ENCODE assay signal across 9 cellular contexts in the genomic region with DNA sequence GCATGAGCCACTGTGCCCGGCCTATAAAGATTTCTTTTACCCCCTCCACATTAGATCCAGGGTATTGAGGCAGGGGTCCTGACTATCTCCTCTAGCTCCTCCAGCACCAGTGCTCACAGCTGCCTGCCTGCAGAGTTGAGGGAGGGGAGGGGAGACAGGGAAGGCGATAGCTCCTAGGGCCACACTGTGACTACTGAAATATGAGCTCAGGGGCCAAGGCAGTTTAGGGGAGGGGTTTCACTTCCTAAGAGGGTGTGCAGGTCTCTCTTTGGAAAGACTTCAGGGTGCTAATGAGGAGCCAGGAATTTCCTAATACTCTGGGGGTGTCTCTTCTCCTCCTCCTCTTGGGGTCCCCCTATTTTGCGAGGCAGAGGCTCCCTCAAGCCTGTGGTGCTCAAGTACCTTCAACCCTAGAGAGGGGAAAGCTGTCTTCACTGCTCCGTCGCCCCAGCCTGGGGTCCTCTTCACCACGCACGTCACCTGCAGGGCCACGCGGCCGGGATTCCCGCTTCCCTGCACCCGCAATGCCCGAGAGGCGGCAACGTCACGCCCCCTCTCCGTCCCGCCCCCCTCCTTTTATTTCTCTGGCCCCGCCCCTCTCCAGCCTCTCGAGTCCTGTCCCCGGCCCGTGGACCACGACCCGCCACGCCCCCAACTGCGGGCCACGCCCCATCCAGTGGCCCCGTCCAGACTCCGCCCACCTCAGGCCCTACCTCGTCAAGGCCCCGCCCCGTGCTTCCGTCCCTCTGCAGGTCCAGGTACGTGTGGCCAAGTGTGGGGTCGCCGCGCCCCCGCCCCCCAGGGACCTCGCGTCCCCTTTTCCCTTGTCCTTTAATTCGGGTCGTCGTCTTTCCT.
DNase-seq lines count a peak whose midpoint lies in the region; ATAC-seq and TF ChIP-seq lines count a peak whose summit lies in the region.
"Had no signal": no experiment of that assay in that cellular context is flagged by ENCODE, and none has a peak within 500 bp of the region (broad histone marks: within the 10 kb centered on the region; RNA-seq: fewer than 3 reads in every experiment).

No MANE protein-coding gene starts in this region.

- no peak overlapping the region for H3K27ac Mint-ChIP-seq in Calu3 (ENCODE audit: unreplicated experiment)
- H3K27ac Mint-ChIP-seq in effector memory CD8-positive, alpha-beta T cell = peak overlapping the region in 1 of 2 donors; percentile 32

- DNase-seq in Calu3 = peak; percentile 27
- DNase-seq in Peyer's patch = peak; percentile 18 to 93 (median 89)
- DNase-seq in effector memory CD8-positive, alpha-beta T cell = peak in 1 of 3 experiments; percentile 4
- peak; percentile 57 for DNase-seq in neuronal stem cell (ENCODE audit: low spot score)
- no peak for DNase-seq in ACHN
- no peak for DNase-seq in NOMO-1 treated with DMSO at 0.1 percent for 48 hours (lab: John Stamatoyannopoulos, UW; ENCODE audit: unreplicated experiment)

- no peak overlapping the region for H2BK15ac ChIP-seq in neuronal stem cell (ENCODE audit: low read length)

- no peak overlapping the region for H2BK5ac ChIP-seq in neuronal stem cell (ENCODE audit: low read length)

- H3K4ac ChIP-seq in neuronal stem cell (ENCODE audit: low read length) = no peak overlapping the region

- TF ChIP-seq EP300 in gastroesophageal sphincter (IDR thresholded peaks at IDR 0.05) = no peak

- no peaks in the 10 kb centered on the region for H3K27me3 ChIP-seq in Peyer's patch
- no peaks in the 10 kb centered on the region for H3K27me3 ChIP-seq in neuronal stem cell (ENCODE audit: control insufficient read depth in 3 of 3, insufficient read depth in 3 of 3, low read depth in 1 of 3, low read length in 3 of 3)
- H3K27me3 ChIP-seq in gastroesophageal sphincter = peaks cover 69% of the 10 kb centered on the region

- H3K9me3 ChIP-seq in Peyer's patch (no peaks in the 10 kb centered on the region), neuronal stem cell (replicated peaks in 1 of 2; ENCODE audit: control insufficient read depth in 2 of 2, insufficient read depth in 1 of 2, low read depth in 1 of 2, low read length in 2 of 2) (peaks cover 0 to 5% of the 10 kb centered on the region in 2 donors), gastroesophageal sphincter (peaks cover 0 to 20% (median 0%) of the 10 kb centered on the region in 3 donors)

- H3K36me3 Mint-ChIP-seq in Calu3 (ENCODE audit: insufficient read depth, unreplicated experiment) = no peaks in the 10 kb centered on the region
- H3K36me3 Mint-ChIP-seq in effector memory CD8-positive, alpha-beta T cell (ENCODE audit: insufficient read depth) = no peaks in the 10 kb centered on the region

- peak overlapping the region; percentile 80 for H3K4me2 ChIP-seq in neuronal stem cell (ENCODE audit: insufficient read depth, low read length, poor library complexity, severe bottlenecking)

- no peak overlapping the region for H3K4me3 Mint-ChIP-seq in Calu3 (ENCODE audit: low read depth, unreplicated experiment)
- peak overlapping the region; percentile 50 to 66 for H3K4me3 Mint-ChIP-seq in effector memory CD8-positive, alpha-beta T cell

- H3K14ac ChIP-seq in neuronal stem cell (ENCODE audit: low read length) = no peak overlapping the region

- TF ChIP-seq POLR2A in Peyer's patch (IDR thresholded peaks at IDR 0.05) (no peak), gastroesophageal sphincter (IDR thresholded peaks at IDR 0.05) (no peak)

- peaks cover 20% of the 10 kb centered on the region for H3K27me3 Mint-ChIP-seq in Calu3 (ENCODE audit: unreplicated experiment)
- H3K27me3 Mint-ChIP-seq in effector memory CD8-positive, alpha-beta T cell = peaks cover 12 to 49% of the 10 kb centered on the region in 2 donors

- H2BK120ac ChIP-seq in neuronal stem cell (ENCODE audit: low read depth, low read length) = no peak overlapping the region

- intact Hi-C loops in Calu3 (cut with micrococcal nuclease; ENCODE audit: unreplicated experiment) = no loop called here

- H3K4me1 ChIP-seq in Peyer's patch = peaks cover 0 to 8% (median 0%) of the 10 kb centered on the region in 4 donors
- peaks cover 0 to 2% of the 10 kb centered on the region in 2 donors for H3K4me1 ChIP-seq in neuronal stem cell (ENCODE audit: control insufficient read depth in 2 of 2, insufficient read depth in 1 of 2, low read depth in 1 of 2, low read length in 2 of 2)
- peaks cover 0 to 10% (median 5%) of the 10 kb centered on the region in 3 donors for H3K4me1 ChIP-seq in gastroesophageal sphincter

- CTCF ChIA-PET in Calu3 (lab: Charles Lee) = no interaction called here

- H3K4me1 Mint-ChIP-seq in Calu3 (ENCODE audit: low read depth, unreplicated experiment) = peaks cover 5% of the 10 kb centered on the region
- H3K4me1 Mint-ChIP-seq in effector memory CD8-positive, alpha-beta T cell (ENCODE audit: low read depth in 2 of 2) = peaks cover 6 to 7% of the 10 kb centered on the region in 2 donors

- ATAC-seq in effector memory CD8-positive, alpha-beta T cell (replicated peaks) = no peak
- no peak for ATAC-seq in GM19463 (IDR thresholded peaks at IDR 0.05; ENCODE audit: unreplicated experiment)
- no peak for ATAC-seq in gastroesophageal sphincter
- ATAC-seq: GM12878 had no signal

- in situ Hi-C loops in ACHN (cut with HindIII; ENCODE audit: low pct_ligation_motif_present, low pct_unique_long_range_greater_than_20kb, low sequenced_read_pairs) = no loop called here

- TF ChIP-seq CTCF in Calu3 (IDR thresholded peaks at IDR 0.05; ENCODE audit: unreplicated experiment) = no peak
- TF ChIP-seq CTCF in Peyer's patch (IDR thresholded peaks at IDR 0.05) = no peak
- TF ChIP-seq CTCF in gastroesophageal sphincter (IDR thresholded peaks at IDR 0.05) = no peak

- no peaks in the 10 kb centered on the region for H3K36me3 ChIP-seq in Peyer's patch
- H3K36me3 ChIP-seq in neuronal stem cell (replicated peaks in 1 of 2; ENCODE audit: control insufficient read depth in 2 of 2, insufficient read depth in 2 of 2, low read length in 2 of 2) = no peaks in the 10 kb centered on the region
- H3K36me3 ChIP-seq in gastroesophageal sphincter = no peaks in the 10 kb centered on the region

- H2BK12ac ChIP-seq in neuronal stem cell (ENCODE audit: low read length) = no peak overlapping the region

- peak overlapping the region; percentile 86 for H3K18ac ChIP-seq in neuronal stem cell (ENCODE audit: low read length)

- H3K9me3 Mint-ChIP-seq in Calu3 (ENCODE audit: low read depth, unreplicated experiment) = no peaks in the 10 kb centered on the region
- H3K9me3 Mint-ChIP-seq in effector memory CD8-positive, alpha-beta T cell = no peaks in the 10 kb centered on the region

- no peak overlapping the region for H4K91ac ChIP-seq in neuronal stem cell (ENCODE audit: low read depth, low read length, poor library complexity)

- no CpG with 5 or more reads among the region's 43 CpGs for WGBS in neuronal stem cell (ENCODE audit: extremely low coverage in 2 of 2, insufficient read length in 2 of 2, insufficient replicate concordance in 1 of 2), 2 donors
- 6 to 20% methylated on average over 11 to 15 of the region's 43 CpGs for WGBS in gastroesophageal sphincter (ENCODE audit: low coverage in 1 of 2), 2 donors

- H2AFZ ChIP-seq in neuronal stem cell (ENCODE audit: low read length) = peak overlapping the region; percentile 35

- peak overlapping the region; percentile 65 for H4K8ac ChIP-seq in neuronal stem cell (ENCODE audit: low read depth, low read length)

- no peaks in the 10 kb centered on the region for H3K79me1 ChIP-seq in neuronal stem cell (ENCODE audit: low read depth, low read length)

- H3K23ac ChIP-seq in neuronal stem cell (ENCODE audit: low read depth, low read length, poor library complexity) = no peak overlapping the region

- H3K27ac ChIP-seq in Peyer's patch (no peak overlapping the region), neuronal stem cell (replicated peaks; ENCODE audit: low read length) (no peak overlapping the region), gastroesophageal sphincter (no peak overlapping the region)

- no TSS peak for BruUV-seq in Calu3 (replicated peaks; lab: Mats Ljungman, UMichigan)

- peak overlapping the region; percentile 14 for H2AK5ac ChIP-seq in neuronal stem cell (ENCODE audit: low read depth, low read length)

- no peak overlapping the region for H3K9ac ChIP-seq in neuronal stem cell (ENCODE audit: low read depth, low read length, poor library complexity)

- peak overlapping the region in 2 of 4 donors; percentile 30 to 32 for H3K4me3 ChIP-seq in Peyer's patch
- peak overlapping the region in 1 of 2 donors; percentile 62 for H3K4me3 ChIP-seq in neuronal stem cell (ENCODE audit: low read length in 2 of 2)
- H3K4me3 ChIP-seq in gastroesophageal sphincter = peak overlapping the region in 1 of 2 donors; percentile 26
- H3K4me3 ChIP-seq: GM12878 had no signal

Comparison
In these comparisons a context has a peak if more than half of its experiments do, and no peak if none do; other contexts are left out.
1. DNase-seq: peak in Calu3 (single experiment), Peyer's patch (3 of 3) and neuronal stem cell (single experiment); none in ACHN (single experiment) and NOMO-1 treated with DMSO at 0.1 percent for 48 hours (single experiment).